Comparison of ENCODE assay signal across 9 cellular contexts in genomic region chr1:225919906-225920305, GRCh38. TPM values are rescaled to one million over a fixed set of nuclear protein-coding genes. Genes with fewer than 3 reads are reported as not detected.
DNase-seq lines count a peak whose midpoint lies in the region; FAIRE-seq and TF ChIP-seq lines count a peak whose summit lies in the region.
"Had no signal": no experiment of that assay in that cellular context is flagged by ENCODE, and none has a peak within 500 bp of the region (broad histone marks: within the 10 kb centered on the region; RNA-seq: fewer than 3 reads in every experiment).

No MANE protein-coding gene starts in this region.

- peak; percentile 62 for DNase-seq in COR-L47 (lab: John Stamatoyannopoulos, UW)
- DNase-seq in NCI-H1105 treated with DMSO at 0.1 percent for 48 hours (lab: John Stamatoyannopoulos, UW), result peak; percentile 51
- DNase-seq in astrocyte of the cerebellum (ENCODE audit: low read depth), result peak; percentile 86
- DNase-seq in NCI-H1930 (lab: John Stamatoyannopoulos, UW), result no peak
- no peak for DNase-seq in iPS-NIHi7 (ENCODE audit: extremely low spot score)
- no peak for DNase-seq in small intestine
- no peak for DNase-seq in activated CD4-positive, CD25-positive, alpha-beta regulatory T cell (lab: John Stamatoyannopoulos, UW)

- WGBS in small intestine, 3 donors, result 41 to 62% (median 60%) methylated on average over 5 of the region's 5 CpGs

- in situ Hi-C loops in astrocyte of the cerebellum (cut with HindIII; ENCODE audit: low sequenced_read_pairs), result loop anchor here (5.0 kb wide), 2 partner anchors 38 to 103 kb away; partner anchors contain the start of gene TMEM63A

- H3K36me3 ChIP-seq in small intestine (ENCODE audit: control insufficient read depth in 2 of 2, insufficient read depth in 2 of 2, low read length in 2 of 2), result peaks cover 0 to 2% of the 10 kb centered on the region in 2 donors

- FAIRE-seq in small intestine (lab: Jason Lieb, UNC), result no peak

- H3K4me3 ChIP-seq in astrocyte of the cerebellum (ENCODE audit: low read depth, low read length), result no peak overlapping the region
- H3K4me3 ChIP-seq in small intestine (ENCODE audit: low read depth in 1 of 2, low read length in 2 of 2), result no peak overlapping the region
- H3K4me3 ChIP-seq: left lung had no signal

- H3K4me1 ChIP-seq in small intestine (ENCODE audit: control insufficient read depth in 2 of 2, insufficient read depth in 1 of 2, low read depth in 1 of 2, low read length in 1 of 2), result peaks cover 0 to 6% of the 10 kb centered on the region in 2 donors

- no peaks in the 10 kb centered on the region for H3K27me3 ChIP-seq in layer of hippocampus (ENCODE audit: control insufficient read depth, insufficient read depth, low read length)
- H3K27me3 ChIP-seq in small intestine (ENCODE audit: control insufficient read depth in 2 of 2, insufficient read depth in 2 of 2, low read length in 2 of 2), result no peaks in the 10 kb centered on the region
- H3K27me3 ChIP-seq: left lung had no signal

- no peaks in the 10 kb centered on the region for H3K9me3 ChIP-seq in small intestine (ENCODE audit: control insufficient read depth, low read depth)
- H3K9me3 ChIP-seq: left lung had no signal

- no peak for TF ChIP-seq CTCF in astrocyte of the cerebellum (IDR thresholded peaks at IDR 0.05; ENCODE audit: low read depth, low read length, missing control alignments)

- peak overlapping the region; percentile 75 for H3K27ac ChIP-seq in layer of hippocampus (ENCODE audit: low read depth, low read length)
- no peak overlapping the region for H3K27ac ChIP-seq in small intestine (ENCODE audit: low read depth in 1 of 2, low read length in 1 of 2)

RNA-seq across cellular contexts. Expression of gene PYCR2, which starts 4.1 kb away (rescaled TPM):
- 10 to 100 TPM; 31.9 to 68.0 (median 32.9) TPM for polyA plus RNA-seq in small intestine

RNA-seq across cellular contexts. Expression of gene LEFTY2, which starts 21.1 kb away (rescaled TPM):
- under 1 TPM in 1 of 3 donors, not detected in 2; 0.01 TPM for polyA plus RNA-seq in small intestine

RNA-seq across cellular contexts. Expression of gene LEFTY1, which starts 31.0 kb away (rescaled TPM):
- under 1 TPM in 1 of 3 donors, not detected in 2; 0.19 TPM for polyA plus RNA-seq in small intestine

RNA-seq across cellular contexts. Expression of gene TMEM63A, which starts 37.7 kb away (rescaled TPM):
- 10 to 100 TPM in 2 of 3 donors, 1 to 10 TPM in 1; 5.1 to 52.2 (median 17.9) TPM for polyA plus RNA-seq in small intestine

Comparison
In these comparisons a context has a peak if more than half of its experiments do, and no peak if none do; other contexts are left out.
1. DNase-seq: peak in COR-L47 (single experiment), NCI-H1105 treated with DMSO at 0.1 percent for 48 hours (single experiment) and astrocyte of the cerebellum (single experiment); none in NCI-H1930 (0 of 2), iPS-NIHi7 (single experiment), small intestine (single experiment) and activated CD4-positive, CD25-positive, alpha-beta regulatory T cell (0 of 4).